Comparison of ENCODE assay signal across 9 cellular contexts in genomic region chr6:92469429-92469828, GRCh38.
"Had no signal": no experiment of that assay in that cellular context is flagged by ENCODE, and none has a peak within 500 bp of the region (broad histone marks: within the 10 kb centered on the region; RNA-seq: fewer than 3 reads in every experiment).

No MANE protein-coding gene starts in this region.

- H3K9me3 ChIP-seq: HAP-1 had no signal

- H3K36me3 ChIP-seq: HAP-1 had no signal

- H3K27ac ChIP-seq: GM23248 had no signal

- H2AFZ ChIP-seq: GM23248, GM23338 had no signal

- H3K9ac ChIP-seq: GM23248 had no signal

- DNase-seq: GM23248, GOT3, H7, H9, HCEC 1CT, HFFc6 had no signal

- ATAC-seq: GM23338, HCT116 had no signal

- H3K4me3 ChIP-seq: GM23248, GM23338, HAP-1 had no signal

- H3K4me1 ChIP-seq: HAP-1 had no signal

- H3K4me2 ChIP-seq: GM23338 had no signal
